Comparison of ENCODE assay signal across 26 cellular contexts in the genomic region with DNA sequence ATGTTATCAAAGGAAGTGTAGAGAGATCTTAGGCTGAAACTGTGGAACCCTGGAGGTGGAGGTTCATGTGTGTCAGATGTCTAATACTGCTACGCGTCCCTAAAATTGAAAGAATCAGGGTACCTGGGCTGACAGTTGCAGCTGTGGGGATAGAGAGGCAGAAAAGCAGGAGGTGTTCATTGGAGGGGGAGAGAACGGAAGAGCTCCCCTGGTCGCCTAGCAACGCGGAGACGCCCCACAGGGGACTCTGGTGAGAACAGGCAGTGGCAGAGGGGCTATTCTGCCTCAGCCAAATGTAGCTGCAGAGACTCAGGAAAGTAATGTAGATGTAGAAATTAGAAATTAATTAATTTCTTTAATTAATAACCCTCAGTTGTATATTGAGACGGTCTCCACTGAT.
"Had no signal": no experiment of that assay in that cellular context is flagged by ENCODE, and none has a peak within 500 bp of the region (broad histone marks: within the 10 kb centered on the region; RNA-seq: fewer than 3 reads in every experiment).

No MANE protein-coding gene starts in this region.

- DNase-seq: activated B cell treated with CpG ODN at 0.5 μM for 24 hours; activated CD4-positive, alpha-beta memory T cell treated with anti-CD3 and anti-CD28 coated beads for 36 hours; activated CD4-positive, alpha-beta T cell treated with anti-CD3 and anti-CD28 coated beads for 4 hours; activated CD4-positive, alpha-beta T cell treated with anti-CD3 and anti-CD28 coated beads, Interleukin-2, amount 50 U/mL, for 1 hour; activated CD4-positive, CD25-positive, alpha-beta regulatory T cell treated with anti-CD3 and anti-CD28 coated beads, Interleukin-2, amount 50 U/mL, for 72 hours; activated CD8-positive, alpha-beta memory T cell treated with anti-CD3 and anti-CD28 coated beads, Interleukin-2, amount 50 U/mL, for 4 hours; activated gamma-delta T cell treated with Interleukin-2 at 50 U/mL for 16 hours; activated naive CD4-positive, alpha-beta T cell treated with anti-CD3 and anti-CD28 coated beads for 36 hours; activated T-cell treated with anti-CD3 and anti-CD28 coated beads for 4 hours; activated T-cell treated with anti-CD3 and anti-CD28 coated beads, Interleukin-2, amount 50 U/mL, for 4 hours; body of pancreas; Karpas-422; NCI-H1105 treated with DMSO at 0.1 percent for 48 hours; NCI-H1436; NCI-H1694 treated with DMSO at 0.1 percent for 48 hours; NCI-H2029; NCI-H2107; NCI-H510A; NCI-H526; PC-9; SW 1271; T-helper 1 cell; T-helper 2 cell; T-helper 9 cell had no signal

- ATAC-seq: activated naive CD4-positive, alpha-beta T cell treated with anti-CD3 and anti-CD28 coated beads, Interleukin-2, amount 50 U/mL, for 72 hours; activated T-cell treated with anti-CD3 and anti-CD28 coated beads, Interleukin-2, amount 50 U/mL, for 4 hours; body of pancreas; Right ventricle myocardium inferior had no signal
